19 cellular contexts compared by ENCODE assay signal in the genomic region with DNA sequence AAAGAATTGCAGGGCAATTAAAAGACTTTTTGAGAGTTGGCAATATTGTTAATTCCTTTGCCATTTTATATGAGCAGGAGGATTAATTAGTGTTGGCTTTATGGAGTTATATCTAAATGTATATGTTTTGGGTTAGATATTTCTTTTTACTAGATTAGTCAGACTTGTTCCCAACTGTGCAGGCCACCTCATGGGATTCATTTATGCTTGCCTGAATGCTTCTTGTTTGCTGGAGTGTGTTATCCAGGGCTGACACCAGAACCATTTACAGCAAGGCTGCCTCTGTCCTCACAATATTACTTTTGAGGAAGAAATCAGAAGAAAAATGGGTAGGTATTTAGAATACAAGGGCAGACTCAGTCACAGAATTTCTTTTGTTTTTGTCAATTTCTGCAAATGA.
DNase-seq lines count a peak whose midpoint lies in the region; TF ChIP-seq lines count a peak whose summit lies in the region.
"Had no signal": no experiment of that assay in that cellular context is flagged by ENCODE, and none has a peak within 500 bp of the region (broad histone marks: within the 10 kb centered on the region; RNA-seq: fewer than 3 reads in every experiment).

No MANE protein-coding gene starts in this region.

- H3K27ac Mint-ChIP-seq in activated naive CD8-positive, alpha-beta T cell treated with anti-CD3 and anti-CD28 coated beads for 36 hours = no peak overlapping the region
- H3K27ac Mint-ChIP-seq: CD14-positive monocyte, HFFc6 had no signal

- POLR2A ChIA-PET in HEK293 (lab: Yijun Ruan, JAX) = no interaction called here

- H3K79me2 ChIP-seq in mammary epithelial cell (ENCODE audit: insufficient read depth, low read length) = no peaks in the 10 kb centered on the region

- no TSS peak for BruUV-seq in mammary epithelial cell (replicated peaks; lab: Mats Ljungman, UMichigan)

- CTCF ChIA-PET in HEK293 (lab: Yijun Ruan, JAX) = no interaction called here
- CTCF ChIA-PET in mammary epithelial cell (lab: Charles Lee; ENCODE audit: low non-redundant PET) = no interaction called here

- no peaks in the 10 kb centered on the region for H4K20me1 ChIP-seq in mammary epithelial cell (ENCODE audit: insufficient read depth, low read length)
- H4K20me1 ChIP-seq: BLaER1 had no signal

- dilution Hi-C loops in mammary epithelial cell (cut with HindIII; ENCODE audit: low sequenced_read_pairs) = no loop called here

- H3K27me3 ChIP-seq in thyroid gland (no peaks in the 10 kb centered on the region), mammary epithelial cell (ENCODE audit: insufficient read depth, low read length) (peaks cover 8% of the 10 kb centered on the region)
- H3K27me3 ChIP-seq: BLaER1 had no signal

- H3K4me3 Mint-ChIP-seq in activated naive CD8-positive, alpha-beta T cell treated with anti-CD3 and anti-CD28 coated beads for 36 hours = no peak overlapping the region
- H3K4me3 Mint-ChIP-seq: CD14-positive monocyte; CD4-positive, alpha-beta memory T cell; HFFc6; IgD-negative memory B cell had no signal

- no peak overlapping the region for H2AFZ ChIP-seq in mammary epithelial cell (ENCODE audit: low read depth, low read length)
- H2AFZ ChIP-seq: GM23248 had no signal

- H3K4me1 Mint-ChIP-seq in activated naive CD8-positive, alpha-beta T cell treated with anti-CD3 and anti-CD28 coated beads for 36 hours = no peaks in the 10 kb centered on the region
- H3K4me1 Mint-ChIP-seq: CD4-positive, alpha-beta memory T cell had no signal

- H3K4me2 ChIP-seq in mammary epithelial cell (ENCODE audit: insufficient read depth, low read depth, low read length) = no peak overlapping the region
- H3K4me2 ChIP-seq: BLaER1 had no signal

- no peak overlapping the region for H3K27ac ChIP-seq in HEK293 (ENCODE audit: extremely low read depth, low read depth, low read length)
- H3K27ac ChIP-seq in thyroid gland = no peak overlapping the region
- H3K27ac ChIP-seq in mammary epithelial cell (ENCODE audit: insufficient read depth, low read depth, low read length) = no peak overlapping the region
- H3K27ac ChIP-seq: BLaER1, GM23248 had no signal

- H3K36me3 Mint-ChIP-seq in activated naive CD8-positive, alpha-beta T cell treated with anti-CD3 and anti-CD28 coated beads for 36 hours = no peaks in the 10 kb centered on the region
- H3K36me3 Mint-ChIP-seq: CD14-positive monocyte; CD4-positive, alpha-beta memory T cell; IgD-negative memory B cell had no signal

- in situ Hi-C loops in astrocyte of the cerebellum (cut with HindIII; ENCODE audit: low sequenced_read_pairs) = no loop called here
- in situ Hi-C loops in mammary epithelial cell (cut with MboI; ENCODE audit: low sequenced_read_pairs in 2 of 2) = no loop called here

- H3K4me3 ChIP-seq in HEK293 (ENCODE audit: low read depth, low read length) (no peak overlapping the region), astrocyte of the cerebellum (ENCODE audit: low read depth, low read length) (no peak overlapping the region), thyroid gland (replicated peaks in 1 of 3) (no peak overlapping the region), mammary epithelial cell (replicated peaks in 1 of 3; ENCODE audit: insufficient read depth in 1 of 3, low read depth in 2 of 3, low read length in 3 of 3) (no peak overlapping the region)
- H3K4me3 ChIP-seq: BLaER1, GM23248, HAP-1 had no signal

- peaks cover 12% of the 10 kb centered on the region for H3K27me3 Mint-ChIP-seq in activated naive CD8-positive, alpha-beta T cell treated with anti-CD3 and anti-CD28 coated beads for 36 hours
- H3K27me3 Mint-ChIP-seq: IgD-negative memory B cell had no signal

- H3K4me1 ChIP-seq in HEK293 (ENCODE audit: control insufficient read depth, insufficient read depth, low read length) (no peaks in the 10 kb centered on the region), thyroid gland (peaks cover 0 to 9% of the 10 kb centered on the region in 2 donors), mammary epithelial cell (ENCODE audit: insufficient read depth, low read length) (no peaks in the 10 kb centered on the region)
- H3K4me1 ChIP-seq: BLaER1, HAP-1 had no signal

- H3K9me3 ChIP-seq in HEK293 (ENCODE audit: control insufficient read depth, insufficient read depth, low read depth, low read length) = no peaks in the 10 kb centered on the region
- no peaks in the 10 kb centered on the region for H3K9me3 ChIP-seq in thyroid gland
- no peaks in the 10 kb centered on the region for H3K9me3 ChIP-seq in mammary epithelial cell (replicated peaks; ENCODE audit: insufficient read depth, low read length)
- H3K9me3 ChIP-seq: BLaER1, HAP-1 had no signal

- no peak for TF ChIP-seq CTCF in HEK293 (tag by site-specific recombination; IDR thresholded peaks at IDR 0.05)
- TF ChIP-seq CTCF in astrocyte of the cerebellum (IDR thresholded peaks at IDR 0.05; ENCODE audit: low read depth, low read length, missing control alignments) = no peak
- no peak for TF ChIP-seq CTCF in thyroid gland (IDR thresholded peaks at IDR 0.05)
- no peak for TF ChIP-seq CTCF in mammary epithelial cell (conservative IDR thresholded peaks at IDR 0.05 in 1 of 2, IDR thresholded peaks at IDR 0.05 in 1 of 2; ENCODE audit: extremely low read depth in 1 of 2, insufficient read depth in 1 of 2, low read depth in 1 of 2, low read length in 2 of 2)

- no peaks in the 10 kb centered on the region for H3K9me3 Mint-ChIP-seq in activated naive CD8-positive, alpha-beta T cell treated with anti-CD3 and anti-CD28 coated beads for 36 hours
- H3K9me3 Mint-ChIP-seq: HFFc6 had no signal

- no peaks in the 10 kb centered on the region for H3K36me3 ChIP-seq in HEK293 (ENCODE audit: control insufficient read depth in 2 of 2, insufficient read depth in 1 of 2, low read length in 2 of 2)
- H3K36me3 ChIP-seq in thyroid gland = no peaks in the 10 kb centered on the region
- H3K36me3 ChIP-seq in mammary epithelial cell (ENCODE audit: insufficient read depth, low read length) = no peaks in the 10 kb centered on the region
- H3K36me3 ChIP-seq: BLaER1, HAP-1 had no signal

- TF ChIP-seq POLR2A in thyroid gland (IDR thresholded peaks at IDR 0.05) = no peak

- intact Hi-C loops in thyroid gland (cut with DNase I) = no loop called here
- intact Hi-C loops in mammary epithelial cell (cut with micrococcal nuclease) = no loop called here

- H3K9ac ChIP-seq in mammary epithelial cell (ENCODE audit: insufficient read depth, low read length) = no peak overlapping the region
- H3K9ac ChIP-seq: BLaER1, GM23248 had no signal

- peak; percentile 44 for DNase-seq in NCI-H1694 (lab: John Stamatoyannopoulos, UW)
- DNase-seq in astrocyte of the cerebellum (ENCODE audit: low read depth) = peak; percentile 50
- peak; percentile 57 for DNase-seq in renal cortical epithelial cell (ENCODE audit: low read depth)
- DNase-seq in activated naive CD8-positive, alpha-beta T cell treated with anti-CD3 and anti-CD28 coated beads for 36 hours = no peak
- DNase-seq in thyroid gland = no peak
- no peak for DNase-seq in mammary epithelial cell
- no peak for DNase-seq in activated CD4-positive, alpha-beta T cell treated with anti-CD3 and anti-CD28 coated beads, Interleukin-2, amount 50 U/mL, for 1 hour
- DNase-seq: AML-193; CD4-positive, alpha-beta memory T cell; DMS153; DMS79; GDM1; GM23248; HFFc6 had no signal

TF ChIP-seq in HEK293, 187 proteins besides CTCF, POLR2A, EP300 and RAD21:
- TF ChIP-seq, protein P1, sequence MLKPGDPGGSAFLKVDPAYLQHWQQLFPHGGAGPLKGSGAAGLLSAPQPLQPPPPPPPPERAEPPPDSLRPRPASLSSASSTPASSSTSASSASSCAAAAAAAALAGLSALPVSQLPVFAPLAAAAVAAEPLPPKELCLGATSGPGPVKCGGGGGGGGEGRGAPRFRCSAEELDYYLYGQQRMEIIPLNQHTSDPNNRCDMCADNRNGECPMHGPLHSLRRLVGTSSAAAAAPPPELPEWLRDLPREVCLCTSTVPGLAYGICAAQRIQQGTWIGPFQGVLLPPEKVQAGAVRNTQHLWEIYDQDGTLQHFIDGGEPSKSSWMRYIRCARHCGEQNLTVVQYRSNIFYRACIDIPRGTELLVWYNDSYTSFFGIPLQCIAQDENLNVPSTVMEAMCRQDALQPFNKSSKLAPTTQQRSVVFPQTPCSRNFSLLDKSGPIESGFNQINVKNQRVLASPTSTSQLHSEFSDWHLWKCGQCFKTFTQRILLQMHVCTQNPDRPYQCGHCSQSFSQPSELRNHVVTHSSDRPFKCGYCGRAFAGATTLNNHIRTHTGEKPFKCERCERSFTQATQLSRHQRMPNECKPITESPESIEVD (tag by site-specific recombination; IDR thresholded peaks at IDR 0.05) = peak; percentile 19; the same call in 1 of the 2 replicates
- TF ChIP-seq MYNN (tag by site-specific recombination; IDR thresholded peaks at IDR 0.05; ENCODE audit: borderline replicate concordance) = no peak
TF ChIP-seq in HEK293: peak in this region for 1.

Comparison
In these comparisons a context has a peak if more than half of its experiments do, and no peak if none do; other contexts are left out.
1. DNase-seq: peak in NCI-H1694 (single experiment), astrocyte of the cerebellum (single experiment) and renal cortical epithelial cell (single experiment); none in activated naive CD8-positive, alpha-beta T cell treated with anti-CD3 and anti-CD28 coated beads for 36 hours (single experiment), thyroid gland (0 of 2), mammary epithelial cell (single experiment) and activated CD4-positive, alpha-beta T cell treated with anti-CD3 and anti-CD28 coated beads, Interleukin-2, amount 50 U/mL, for 1 hour (single experiment).